In genomic region chr3:12924437-12924836, GRCh38 we compare ENCODE assay signal across 1 cellular context.
TF ChIP-seq lines count a peak whose summit lies in the region.

No MANE protein-coding gene starts in this region.

TF ChIP-seq in WTC11, 78 proteins besides CTCF, POLR2A, EP300 and RAD21 (continued from another document):
- TF ChIP-seq ATF6 (CRISPR knock-in tag; IDR thresholded peaks at IDR 0.05) (no peak), NR3C1 (CRISPR knock-in tag; conservative IDR thresholded peaks at IDR 0.05; ENCODE audit: low read depth) (no peak), USF1 (CRISPR knock-in tag; IDR thresholded peaks at IDR 0.05) (no peak)
